Comparison of ENCODE assay signal across 1 cellular context in the genomic region with DNA sequence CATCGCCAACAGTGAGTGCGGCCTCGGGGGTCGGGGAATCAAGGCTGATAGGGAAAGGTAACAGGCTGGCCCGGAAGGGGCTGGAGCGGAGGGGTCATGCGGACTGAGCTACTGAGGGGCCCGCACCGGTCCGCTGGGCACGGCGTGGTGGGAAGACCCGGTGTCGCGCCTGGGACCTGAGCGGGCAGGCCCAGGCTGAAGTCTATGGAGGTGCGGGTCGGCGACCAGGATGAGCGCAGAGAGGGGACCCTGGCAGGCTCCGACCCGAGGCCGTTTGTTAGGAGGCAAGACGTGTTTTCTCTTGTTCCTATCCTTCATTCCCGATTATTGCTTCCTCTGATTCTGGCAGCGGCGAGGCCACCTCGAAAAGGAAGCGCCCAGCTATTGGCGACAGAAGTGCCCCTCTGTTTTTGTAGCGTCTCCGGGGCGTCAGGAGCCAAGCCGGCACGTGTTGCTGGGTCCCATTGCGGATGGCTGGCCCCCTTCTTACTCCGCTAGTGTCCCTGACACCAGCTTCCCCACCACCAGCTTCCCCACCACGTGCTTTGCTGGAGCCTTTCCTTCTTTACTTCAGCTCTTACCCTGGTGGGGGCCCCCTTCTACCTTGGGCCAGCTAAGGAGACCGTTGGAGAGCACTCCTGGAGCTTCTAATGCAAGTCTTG.
TF ChIP-seq lines count a peak whose summit lies in the region.

No MANE protein-coding gene starts in this region.

TF ChIP-seq in K562, 482 proteins besides CTCF, POLR2A, EP300 and RAD21 (continued from another document and continues in another):
- TF ChIP-seq, protein P1, sequence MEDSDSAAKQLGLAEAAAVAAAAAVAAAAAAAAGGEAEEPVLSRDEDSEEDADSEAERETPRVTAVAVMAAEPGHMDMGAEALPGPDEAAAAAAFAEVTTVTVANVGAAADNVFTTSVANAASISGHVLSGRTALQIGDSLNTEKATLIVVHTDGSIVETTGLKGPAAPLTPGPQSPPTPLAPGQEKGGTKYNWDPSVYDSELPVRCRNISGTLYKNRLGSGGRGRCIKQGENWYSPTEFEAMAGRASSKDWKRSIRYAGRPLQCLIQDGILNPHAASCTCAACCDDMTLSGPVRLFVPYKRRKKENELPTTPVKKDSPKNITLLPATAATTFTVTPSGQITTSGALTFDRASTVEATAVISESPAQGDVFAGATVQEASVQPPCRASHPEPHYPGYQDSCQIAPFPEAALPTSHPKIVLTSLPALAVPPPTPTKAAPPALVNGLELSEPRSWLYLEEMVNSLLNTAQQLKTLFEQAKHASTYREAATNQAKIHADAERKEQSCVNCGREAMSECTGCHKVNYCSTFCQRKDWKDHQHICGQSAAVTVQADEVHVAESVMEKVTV (CRISPR knock-in tag; IDR thresholded peaks at IDR 0.05), result no peak
- TF ChIP-seq ZBTB1 (CRISPR knock-in tag; IDR thresholded peaks at IDR 0.05; ENCODE audit: borderline replicate concordance, low read depth) (no peak), JUN (IDR thresholded peaks at IDR 0.05; ENCODE audit: borderline replicate concordance, low read depth, low read length) (no peak; the same call in 1 of the 2 replicates), JUN (CRISPR knock-in tag; IDR thresholded peaks at IDR 0.05; ENCODE audit: borderline replicate concordance) (peak; percentile 41; the same call in 1 of the 2 replicates), SRSF9 (IDR thresholded peaks at IDR 0.05; ENCODE audit: borderline replicate concordance, low read depth, low read length) (no peak), PHF8 (IDR thresholded peaks at IDR 0.05; ENCODE audit: borderline replicate concordance, low read length) (peak; percentile 1; the same call in 1 of the 2 replicates), JUND (IDR thresholded peaks at IDR 0.05; ENCODE audit: borderline replicate concordance, low read depth, low read length) (no peak), JUND (tag; IDR thresholded peaks at IDR 0.05; ENCODE audit: borderline replicate concordance, low read depth, low read length) (no peak), GABPA (tag; conservative IDR thresholded peaks at IDR 0.05; ENCODE audit: low read depth) (no peak), ZNF41 (CRISPR knock-in tag; conservative IDR thresholded peaks at IDR 0.05) (no peak), NFIX (CRISPR knock-in tag; IDR thresholded peaks at IDR 0.05; ENCODE audit: low read depth) (no peak), HMGN3 (IDR thresholded peaks at IDR 0.05; ENCODE audit: borderline replicate concordance, extremely low read depth, insufficient read length, low read depth, low read length) (no peak), SAFB2 (IDR thresholded peaks at IDR 0.05; ENCODE audit: borderline replicate concordance, low read depth, low read length, severe bottlenecking) (no peak), TAF7 (tag; IDR thresholded peaks at IDR 0.05) (0 out of 2 replicates have a peak, but pooled peaks have one; percentile 56), SMAD3 (CRISPR knock-in tag; conservative IDR thresholded peaks at IDR 0.05) (no peak), TSC22D4 (tag; IDR thresholded peaks at IDR 0.05) (no peak), SOX6 (IDR thresholded peaks at IDR 0.05) (no peak), POLR3G (IDR thresholded peaks at IDR 0.05; ENCODE audit: extremely low read depth, insufficient read length, insufficient replicate concordance) (no peak), HNRNPH1 (optimal IDR thresholded peaks at IDR 0.05; ENCODE audit: low read depth, low read length) (no peak), RBBP5 (IDR thresholded peaks at IDR 0.05; ENCODE audit: borderline replicate concordance, insufficient read depth, low read length, poor library complexity, severe bottlenecking) (peak; percentile 49), NR1H2 (CRISPR knock-in tag; IDR thresholded peaks at IDR 0.05) (no peak), ARNT (IDR thresholded peaks at IDR 0.05) (no peak), ZNF3 (CRISPR knock-in tag; IDR thresholded peaks at IDR 0.05) (no peak), RBM22 (IDR thresholded peaks at IDR 0.05; ENCODE audit: low read depth, low read length, poor library complexity, severe bottlenecking) (no peak), SMAD4 (CRISPR knock-in tag; conservative IDR thresholded peaks at IDR 0.05) (no peak), ZKSCAN8 (CRISPR knock-in tag; IDR thresholded peaks at IDR 0.05) (no peak), CAMTA2 (CRISPR knock-in tag; conservative IDR thresholded peaks at IDR 0.05) (no peak), ZNF766 (CRISPR knock-in tag; conservative IDR thresholded peaks at IDR 0.05) (no peak), TBP (optimal IDR thresholded peaks at IDR 0.05; ENCODE audit: low read depth, low read length) (no peak), SREBF1 (IDR thresholded peaks at IDR 0.05; ENCODE audit: borderline replicate concordance, low read depth, low read length) (no peak), ZNF184 (CRISPR knock-in tag; IDR thresholded peaks at IDR 0.05) (no peak), ZBTB17 (CRISPR knock-in tag; IDR thresholded peaks at IDR 0.05) (0 out of 2 replicates have a peak, but pooled peaks have one; percentile 31), HEY1 (CRISPR knock-in tag; IDR thresholded peaks at IDR 0.05; ENCODE audit: borderline replicate concordance) (no peak), NFYB (IDR thresholded peaks at IDR 0.05; ENCODE audit: extremely low read depth, insufficient read length) (no peak), RBM39 (optimal IDR thresholded peaks at IDR 0.05; ENCODE audit: low read depth, low read length) (peak; percentile 88), U2AF1 (optimal IDR thresholded peaks at IDR 0.05; ENCODE audit: low read depth, low read length) (no peak), TEAD1 (CRISPR knock-in tag; IDR thresholded peaks at IDR 0.05) (peak in 1 of 2 experiments; percentile 55; a peak in 1 of 4 replicates), TFAM (CRISPR knock-in tag; conservative IDR thresholded peaks at IDR 0.05) (no peak), HNRNPK (IDR thresholded peaks at IDR 0.05; ENCODE audit: low read depth, low read length, poor library complexity, severe bottlenecking) (no peak), MEF2D (tag; conservative IDR thresholded peaks at IDR 0.05; ENCODE audit: low read depth) (no peak), ZNF239 (CRISPR knock-in tag; IDR thresholded peaks at IDR 0.05) (no peak)
- TF ChIP-seq, protein P2, sequence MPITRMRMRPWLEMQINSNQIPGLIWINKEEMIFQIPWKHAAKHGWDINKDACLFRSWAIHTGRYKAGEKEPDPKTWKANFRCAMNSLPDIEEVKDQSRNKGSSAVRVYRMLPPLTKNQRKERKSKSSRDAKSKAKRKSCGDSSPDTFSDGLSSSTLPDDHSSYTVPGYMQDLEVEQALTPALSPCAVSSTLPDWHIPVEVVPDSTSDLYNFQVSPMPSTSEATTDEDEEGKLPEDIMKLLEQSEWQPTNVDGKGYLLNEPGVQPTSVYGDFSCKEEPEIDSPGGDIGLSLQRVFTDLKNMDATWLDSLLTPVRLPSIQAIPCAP (CRISPR knock-in tag; IDR thresholded peaks at IDR 0.05; ENCODE audit: borderline replicate concordance), result no peak
- TF ChIP-seq, protein P3, sequence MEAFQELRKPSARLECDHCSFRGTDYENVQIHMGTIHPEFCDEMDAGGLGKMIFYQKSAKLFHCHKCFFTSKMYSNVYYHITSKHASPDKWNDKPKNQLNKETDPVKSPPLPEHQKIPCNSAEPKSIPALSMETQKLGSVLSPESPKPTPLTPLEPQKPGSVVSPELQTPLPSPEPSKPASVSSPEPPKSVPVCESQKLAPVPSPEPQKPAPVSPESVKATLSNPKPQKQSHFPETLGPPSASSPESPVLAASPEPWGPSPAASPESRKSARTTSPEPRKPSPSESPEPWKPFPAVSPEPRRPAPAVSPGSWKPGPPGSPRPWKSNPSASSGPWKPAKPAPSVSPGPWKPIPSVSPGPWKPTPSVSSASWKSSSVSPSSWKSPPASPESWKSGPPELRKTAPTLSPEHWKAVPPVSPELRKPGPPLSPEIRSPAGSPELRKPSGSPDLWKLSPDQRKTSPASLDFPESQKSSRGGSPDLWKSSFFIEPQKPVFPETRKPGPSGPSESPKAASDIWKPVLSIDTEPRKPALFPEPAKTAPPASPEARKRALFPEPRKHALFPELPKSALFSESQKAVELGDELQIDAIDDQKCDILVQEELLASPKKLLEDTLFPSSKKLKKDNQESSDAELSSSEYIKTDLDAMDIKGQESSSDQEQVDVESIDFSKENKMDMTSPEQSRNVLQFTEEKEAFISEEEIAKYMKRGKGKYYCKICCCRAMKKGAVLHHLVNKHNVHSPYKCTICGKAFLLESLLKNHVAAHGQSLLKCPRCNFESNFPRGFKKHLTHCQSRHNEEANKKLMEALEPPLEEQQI (IDR thresholded peaks at IDR 0.05), result no peak
- TF ChIP-seq, protein P4, sequence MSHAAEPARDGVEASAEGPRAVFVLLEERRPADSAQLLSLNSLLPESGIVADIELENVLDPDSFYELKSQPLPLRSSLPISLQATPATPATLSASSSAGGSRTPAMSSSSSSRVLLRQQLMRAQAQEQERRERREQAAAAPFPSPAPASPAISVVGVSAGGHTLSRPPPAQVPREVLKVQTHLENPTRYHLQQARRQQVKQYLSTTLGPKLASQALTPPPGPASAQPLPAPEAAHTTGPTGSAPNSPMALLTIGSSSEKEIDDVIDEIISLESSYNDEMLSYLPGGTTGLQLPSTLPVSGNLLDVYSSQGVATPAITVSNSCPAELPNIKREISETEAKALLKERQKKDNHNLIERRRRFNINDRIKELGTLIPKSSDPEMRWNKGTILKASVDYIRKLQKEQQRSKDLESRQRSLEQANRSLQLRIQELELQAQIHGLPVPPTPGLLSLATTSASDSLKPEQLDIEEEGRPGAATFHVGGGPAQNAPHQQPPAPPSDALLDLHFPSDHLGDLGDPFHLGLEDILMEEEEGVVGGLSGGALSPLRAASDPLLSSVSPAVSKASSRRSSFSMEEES (CRISPR knock-in tag; IDR thresholded peaks at IDR 0.05), result no peak; the same call in 1 of the 2 replicates
- TF ChIP-seq, protein P5, sequence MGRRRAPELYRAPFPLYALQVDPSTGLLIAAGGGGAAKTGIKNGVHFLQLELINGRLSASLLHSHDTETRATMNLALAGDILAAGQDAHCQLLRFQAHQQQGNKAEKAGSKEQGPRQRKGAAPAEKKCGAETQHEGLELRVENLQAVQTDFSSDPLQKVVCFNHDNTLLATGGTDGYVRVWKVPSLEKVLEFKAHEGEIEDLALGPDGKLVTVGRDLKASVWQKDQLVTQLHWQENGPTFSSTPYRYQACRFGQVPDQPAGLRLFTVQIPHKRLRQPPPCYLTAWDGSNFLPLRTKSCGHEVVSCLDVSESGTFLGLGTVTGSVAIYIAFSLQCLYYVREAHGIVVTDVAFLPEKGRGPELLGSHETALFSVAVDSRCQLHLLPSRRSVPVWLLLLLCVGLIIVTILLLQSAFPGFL (CRISPR knock-in tag; IDR thresholded peaks at IDR 0.05), result no peak
- TF ChIP-seq, protein P6, sequence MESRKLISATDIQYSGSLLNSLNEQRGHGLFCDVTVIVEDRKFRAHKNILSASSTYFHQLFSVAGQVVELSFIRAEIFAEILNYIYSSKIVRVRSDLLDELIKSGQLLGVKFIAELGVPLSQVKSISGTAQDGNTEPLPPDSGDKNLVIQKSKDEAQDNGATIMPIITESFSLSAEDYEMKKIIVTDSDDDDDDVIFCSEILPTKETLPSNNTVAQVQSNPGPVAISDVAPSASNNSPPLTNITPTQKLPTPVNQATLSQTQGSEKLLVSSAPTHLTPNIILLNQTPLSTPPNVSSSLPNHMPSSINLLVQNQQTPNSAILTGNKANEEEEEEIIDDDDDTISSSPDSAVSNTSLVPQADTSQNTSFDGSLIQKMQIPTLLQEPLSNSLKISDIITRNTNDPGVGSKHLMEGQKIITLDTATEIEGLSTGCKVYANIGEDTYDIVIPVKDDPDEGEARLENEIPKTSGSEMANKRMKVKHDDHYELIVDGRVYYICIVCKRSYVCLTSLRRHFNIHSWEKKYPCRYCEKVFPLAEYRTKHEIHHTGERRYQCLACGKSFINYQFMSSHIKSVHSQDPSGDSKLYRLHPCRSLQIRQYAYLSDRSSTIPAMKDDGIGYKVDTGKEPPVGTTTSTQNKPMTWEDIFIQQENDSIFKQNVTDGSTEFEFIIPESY (CRISPR knock-in tag; IDR thresholded peaks at IDR 0.05), result peak; percentile 6; the same call in 1 of the 2 replicates
- TF ChIP-seq, protein P7, sequence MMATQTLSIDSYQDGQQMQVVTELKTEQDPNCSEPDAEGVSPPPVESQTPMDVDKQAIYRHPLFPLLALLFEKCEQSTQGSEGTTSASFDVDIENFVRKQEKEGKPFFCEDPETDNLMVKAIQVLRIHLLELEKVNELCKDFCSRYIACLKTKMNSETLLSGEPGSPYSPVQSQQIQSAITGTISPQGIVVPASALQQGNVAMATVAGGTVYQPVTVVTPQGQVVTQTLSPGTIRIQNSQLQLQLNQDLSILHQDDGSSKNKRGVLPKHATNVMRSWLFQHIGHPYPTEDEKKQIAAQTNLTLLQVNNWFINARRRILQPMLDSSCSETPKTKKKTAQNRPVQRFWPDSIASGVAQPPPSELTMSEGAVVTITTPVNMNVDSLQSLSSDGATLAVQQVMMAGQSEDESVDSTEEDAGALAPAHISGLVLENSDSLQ (IDR thresholded peaks at IDR 0.05), result no peak
- TF ChIP-seq, protein P8, sequence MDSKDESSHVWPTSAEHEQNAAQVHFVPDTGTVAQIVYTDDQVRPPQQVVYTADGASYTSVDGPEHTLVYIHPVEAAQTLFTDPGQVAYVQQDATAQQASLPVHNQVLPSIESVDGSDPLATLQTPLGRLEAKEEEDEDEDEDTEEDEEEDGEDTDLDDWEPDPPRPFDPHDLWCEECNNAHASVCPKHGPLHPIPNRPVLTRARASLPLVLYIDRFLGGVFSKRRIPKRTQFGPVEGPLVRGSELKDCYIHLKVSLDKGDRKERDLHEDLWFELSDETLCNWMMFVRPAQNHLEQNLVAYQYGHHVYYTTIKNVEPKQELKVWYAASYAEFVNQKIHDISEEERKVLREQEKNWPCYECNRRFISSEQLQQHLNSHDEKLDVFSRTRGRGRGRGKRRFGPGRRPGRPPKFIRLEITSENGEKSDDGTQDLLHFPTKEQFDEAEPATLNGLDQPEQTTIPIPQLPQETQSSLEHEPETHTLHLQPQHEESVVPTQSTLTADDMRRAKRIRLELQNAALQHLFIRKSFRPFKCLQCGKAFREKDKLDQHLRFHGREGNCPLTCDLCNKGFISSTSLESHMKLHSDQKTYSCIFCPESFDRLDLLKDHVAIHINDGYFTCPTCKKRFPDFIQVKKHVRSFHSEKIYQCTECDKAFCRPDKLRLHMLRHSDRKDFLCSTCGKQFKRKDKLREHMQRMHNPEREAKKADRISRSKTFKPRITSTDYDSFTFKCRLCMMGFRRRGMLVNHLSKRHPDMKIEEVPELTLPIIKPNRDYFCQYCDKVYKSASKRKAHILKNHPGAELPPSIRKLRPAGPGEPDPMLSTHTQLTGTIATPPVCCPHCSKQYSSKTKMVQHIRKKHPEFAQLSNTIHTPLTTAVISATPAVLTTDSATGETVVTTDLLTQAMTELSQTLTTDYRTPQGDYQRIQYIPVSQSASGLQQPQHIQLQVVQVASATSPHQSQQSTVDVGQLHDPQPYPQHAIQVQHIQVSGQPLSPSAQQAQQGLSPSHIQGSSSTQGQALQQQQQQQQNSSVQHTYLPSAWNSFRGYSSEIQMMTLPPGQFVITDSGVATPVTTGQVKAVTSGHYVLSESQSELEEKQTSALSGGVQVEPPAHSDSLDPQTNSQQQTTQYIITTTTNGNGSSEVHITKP (IDR thresholded peaks at IDR 0.05; ENCODE audit: partially characterized antibody), result peak; percentile 95
